In genomic region chr18:75277629-75277966, GRCh38 we compare ENCODE assay signal across 15 cellular contexts.
"Had no signal": no experiment of that assay in that cellular context is flagged by ENCODE, and none has a peak within 500 bp of the region (broad histone marks: within the 10 kb centered on the region; RNA-seq: fewer than 3 reads in every experiment).

No MANE protein-coding gene starts in this region.

- H3K27ac ChIP-seq: epithelial cell of prostate, gastrocnemius medialis, pancreas, sigmoid colon, thyroid gland had no signal

- H3K36me3 ChIP-seq: gastrocnemius medialis, pancreas, sigmoid colon, thyroid gland had no signal

- ATAC-seq: activated CD8-positive, alpha-beta T cell treated with anti-CD3 and anti-CD28 coated beads, Interleukin-2, amount 10 ng/mL, durations not matched to agents 7 days and 5 days; gastrocnemius medialis; pancreas; stimulated activated naive B cell treated with anti-CD40 and anti-IgM and Interleukin-4, amounts not matched to agents 10 μg/mL and 1 μg/mL and 100 μg/mL, for 72 hours had no signal

- H3K27ac Mint-ChIP-seq: activated CD8-positive, alpha-beta T cell treated with anti-CD3 and anti-CD28 coated beads, Interleukin-2, amount 10 ng/mL, durations not matched to agents 7 days and 5 days; activated naive CD4-positive, alpha-beta T cell treated with anti-CD3 and anti-CD28 coated beads for 36 hours; stimulated activated naive B cell treated with anti-CD40 and anti-IgM and Interleukin-4, amounts not matched to agents 10 μg/mL and 1 μg/mL and 100 μg/mL, for 72 hours had no signal

- H3K4me3 ChIP-seq: gastrocnemius medialis, pancreas, sigmoid colon, thyroid gland had no signal

- H3K27me3 Mint-ChIP-seq: activated CD4-positive, alpha-beta T cell treated with anti-CD3 and anti-CD28 coated beads, Interleukin-2, amount 10 ng/mL, durations not matched to agents 24 days and 14 days; activated naive CD8-positive, alpha-beta T cell treated with anti-CD3 and anti-CD28 coated beads, Interleukin-2, amount 50 U/mL, for 24 hours; stimulated activated naive B cell treated with anti-CD40 and anti-IgM and Interleukin-4, amounts not matched to agents 10 μg/mL and 1 μg/mL and 100 μg/mL, for 72 hours had no signal

- H3K9me3 ChIP-seq: gastrocnemius medialis, pancreas, sigmoid colon, thyroid gland had no signal

- DNase-seq: activated CD4-positive, alpha-beta T cell treated with anti-CD3 and anti-CD28 coated beads, Interleukin-2, amount 10 ng/mL, durations not matched to agents 24 days and 14 days; activated CD8-positive, alpha-beta memory T cell treated with anti-CD3 and anti-CD28 coated beads, Interleukin-2, amount 50 U/mL, for 4 hours; activated naive CD8-positive, alpha-beta T cell treated with anti-CD3 and anti-CD28 coated beads, Interleukin-2, amount 50 U/mL, for 24 hours; aorta; gastrocnemius medialis; islet precursor cell; pancreas; sigmoid colon; stimulated activated CD4-positive, alpha-beta T cell treated with anti-CD3 and anti-CD28 coated beads, Interleukin-12 subunit alpha, Interleukin-12 subunit beta, amount 100 ng/mL, for 4 hours; stimulated activated naive B cell treated with anti-CD40 and anti-IgM and Interleukin-4, amounts not matched to agents 10 μg/mL and 1 μg/mL and 100 μg/mL, for 72 hours; thyroid gland had no signal

- H3K4me3 Mint-ChIP-seq: activated CD4-positive, alpha-beta T cell treated with anti-CD3 and anti-CD28 coated beads, Interleukin-2, amount 10 ng/mL, durations not matched to agents 24 days and 14 days; activated CD8-positive, alpha-beta T cell treated with anti-CD3 and anti-CD28 coated beads, Interleukin-2, amount 10 ng/mL, durations not matched to agents 7 days and 5 days; activated naive CD4-positive, alpha-beta T cell treated with anti-CD3 and anti-CD28 coated beads for 36 hours; activated naive CD8-positive, alpha-beta T cell treated with anti-CD3 and anti-CD28 coated beads, Interleukin-2, amount 50 U/mL, for 24 hours; stimulated activated naive B cell treated with anti-CD40 and anti-IgM and Interleukin-4, amounts not matched to agents 10 μg/mL and 1 μg/mL and 100 μg/mL, for 72 hours; T-helper 1 cell treated with Interleukin-12 subunit alpha and Interleukin-12 subunit beta and Interleukin-4 antibody, amounts not matched to agents 30 μg/mL and 1 μg/mL, for 36 hours had no signal

- H3K4me1 ChIP-seq: pancreas had no signal

- H3K27me3 ChIP-seq: gastrocnemius medialis, pancreas, sigmoid colon, thyroid gland had no signal

- H3K9me3 Mint-ChIP-seq: activated CD4-positive, alpha-beta T cell treated with anti-CD3 and anti-CD28 coated beads, Interleukin-2, amount 10 ng/mL, durations not matched to agents 24 days and 14 days; activated naive CD4-positive, alpha-beta T cell treated with anti-CD3 and anti-CD28 coated beads for 36 hours; activated naive CD8-positive, alpha-beta T cell treated with anti-CD3 and anti-CD28 coated beads, Interleukin-2, amount 50 U/mL, for 24 hours; stimulated activated naive B cell treated with anti-CD40 and anti-IgM and Interleukin-4, amounts not matched to agents 10 μg/mL and 1 μg/mL and 100 μg/mL, for 72 hours; T-helper 1 cell treated with Interleukin-12 subunit alpha and Interleukin-12 subunit beta and Interleukin-4 antibody, amounts not matched to agents 30 μg/mL and 1 μg/mL, for 36 hours had no signal
